Comparison of ENCODE assay signal across 18 cellular contexts in genomic region chr7:17617380-17617779, GRCh38.
"Had no signal": no experiment of that assay in that cellular context is flagged by ENCODE, and none has a peak within 500 bp of the region (broad histone marks: within the 10 kb centered on the region; RNA-seq: fewer than 3 reads in every experiment).

No MANE protein-coding gene starts in this region.

- H3K4me3 ChIP-seq: pancreas had no signal

- H3K27ac ChIP-seq: epithelial cell of prostate, pancreas had no signal

- H3K36me3 ChIP-seq: pancreas had no signal

- H3K4me1 Mint-ChIP-seq: activated CD4-positive, alpha-beta memory T cell treated with anti-CD3 and anti-CD28 coated beads, Interleukin-2, amount 10 ng/mL, durations not matched to agents 7 days and 5 days; activated CD8-positive, alpha-beta memory T cell treated with anti-CD3 and anti-CD28 coated beads, Interleukin-2, amount 10 ng/mL, durations not matched to agents 7 days and 5 days; activated naive CD8-positive, alpha-beta T cell treated with anti-CD3 and anti-CD28 coated beads for 36 hours; brain; naive thymus-derived CD8-positive, alpha-beta T cell had no signal

- ATAC-seq: activated CD8-positive, alpha-beta memory T cell treated with anti-CD3 and anti-CD28 coated beads, Interleukin-2, amount 10 ng/mL, durations not matched to agents 7 days and 5 days; left ventricle myocardium superior; naive thymus-derived CD8-positive, alpha-beta T cell had no signal

- DNase-seq: activated CD4-positive, alpha-beta memory T cell treated with anti-CD3 and anti-CD28 coated beads, Interleukin-2, amount 10 ng/mL, durations not matched to agents 7 days and 5 days; activated CD4-positive, alpha-beta T cell treated with anti-CD3 and anti-CD28 coated beads for 48 hours; activated CD4-positive, CD25-positive, alpha-beta regulatory T cell; activated CD8-positive, alpha-beta memory T cell treated with anti-CD3 and anti-CD28 coated beads, Interleukin-2, amount 10 ng/mL, durations not matched to agents 7 days and 5 days; activated naive CD8-positive, alpha-beta T cell treated with anti-CD3 and anti-CD28 coated beads for 36 hours; amygdala; caudate nucleus; endodermal cell; kidney; left ventricle myocardium superior; mesenchymal stem cell; naive thymus-derived CD8-positive, alpha-beta T cell; pancreas; stimulated activated CD4-positive, alpha-beta T cell treated with anti-CD3 and anti-CD28 coated beads, Interleukin-1b, Interleukin-23, amount 100 ng/mL, for 48 hours; stimulated activated CD8-positive, alpha-beta memory T cell treated with anti-CD3 and anti-CD28 coated beads, Interleukin-4, amount 100 ng/mL, for 48 hours; stimulated activated naive CD4-positive, alpha-beta T cell had no signal

- H3K27me3 Mint-ChIP-seq: activated CD4-positive, alpha-beta memory T cell treated with anti-CD3 and anti-CD28 coated beads, Interleukin-2, amount 10 ng/mL, durations not matched to agents 7 days and 5 days; activated CD8-positive, alpha-beta memory T cell treated with anti-CD3 and anti-CD28 coated beads, Interleukin-2, amount 10 ng/mL, durations not matched to agents 7 days and 5 days; activated naive CD8-positive, alpha-beta T cell treated with anti-CD3 and anti-CD28 coated beads for 36 hours; brain had no signal

- H3K36me3 Mint-ChIP-seq: activated CD8-positive, alpha-beta memory T cell treated with anti-CD3 and anti-CD28 coated beads, Interleukin-2, amount 10 ng/mL, durations not matched to agents 7 days and 5 days; activated naive CD8-positive, alpha-beta T cell treated with anti-CD3 and anti-CD28 coated beads for 36 hours; brain; naive thymus-derived CD8-positive, alpha-beta T cell had no signal

- H3K27me3 ChIP-seq: pancreas had no signal

- H3K9me3 ChIP-seq: pancreas had no signal

- H3K27ac Mint-ChIP-seq: activated CD4-positive, alpha-beta memory T cell treated with anti-CD3 and anti-CD28 coated beads, Interleukin-2, amount 10 ng/mL, durations not matched to agents 7 days and 5 days; activated CD8-positive, alpha-beta memory T cell treated with anti-CD3 and anti-CD28 coated beads, Interleukin-2, amount 10 ng/mL, durations not matched to agents 7 days and 5 days; activated naive CD8-positive, alpha-beta T cell treated with anti-CD3 and anti-CD28 coated beads for 36 hours; endodermal cell; naive thymus-derived CD8-positive, alpha-beta T cell had no signal

- H3K9me3 Mint-ChIP-seq: activated CD4-positive, alpha-beta memory T cell treated with anti-CD3 and anti-CD28 coated beads, Interleukin-2, amount 10 ng/mL, durations not matched to agents 7 days and 5 days; endodermal cell had no signal

- H3K4me3 Mint-ChIP-seq: activated CD4-positive, alpha-beta memory T cell treated with anti-CD3 and anti-CD28 coated beads, Interleukin-2, amount 10 ng/mL, durations not matched to agents 7 days and 5 days; activated CD8-positive, alpha-beta memory T cell treated with anti-CD3 and anti-CD28 coated beads, Interleukin-2, amount 10 ng/mL, durations not matched to agents 7 days and 5 days; activated naive CD8-positive, alpha-beta T cell treated with anti-CD3 and anti-CD28 coated beads for 36 hours; brain; endodermal cell; naive thymus-derived CD8-positive, alpha-beta T cell had no signal
